ENCODE assay signal across 7 cellular contexts in genomic region chr17:50783193-50783660, GRCh38. TPM values are rescaled to one million over a fixed set of nuclear protein-coding genes. Genes with fewer than 3 reads are reported as not detected.
A peak's percentile ranks its signal among the peaks of the same experiment; 100 is the strongest.
DNase-seq lines count a peak whose midpoint lies in the region; ATAC-seq and TF ChIP-seq lines count a peak whose summit lies in the region.

No MANE protein-coding gene starts in this region.

- 25 to 26% methylated on average over 7 of the region's 7 CpGs for WGBS in testis, 2 donors

- TF ChIP-seq POLR2A in NB4 (IDR thresholded peaks at IDR 0.05; ENCODE audit: extremely low read depth, insufficient read length) (no peak), testis (IDR thresholded peaks at IDR 0.05) (no peak)

- peak; percentile 79 for ATAC-seq in GM18868 (IDR thresholded peaks at IDR 0.05; ENCODE audit: unreplicated experiment)
- ATAC-seq in foreskin keratinocyte: peak; percentile 83

- H3K27me3 ChIP-seq in SJSA1 (replicated peaks) (no peaks in the 10 kb centered on the region), foreskin keratinocyte (no peaks in the 10 kb centered on the region), testis (no peaks in the 10 kb centered on the region)

- H3K4me3 ChIP-seq in NB4 (ENCODE audit: low read depth, low read length) (no peak overlapping the region), SJSA1 (no peak overlapping the region), testis (no peak overlapping the region)

- H3K27ac ChIP-seq in SJSA1: no peak overlapping the region
- no peak overlapping the region for H3K27ac ChIP-seq in foreskin keratinocyte
- H3K27ac ChIP-seq in testis: no peak overlapping the region

- H3K4me1 ChIP-seq in SJSA1 (replicated peaks) (no peaks in the 10 kb centered on the region), foreskin keratinocyte (peaks cover 20% of the 10 kb centered on the region), testis (no peaks in the 10 kb centered on the region)

- H3K9me3 ChIP-seq in SJSA1 (replicated peaks) (0 out of 2 replicates have a peak, but pooled peaks cover 3% of the 10 kb centered on the region), testis (no peaks in the 10 kb centered on the region)

- TF ChIP-seq CTCF in NB4 (IDR thresholded peaks at IDR 0.05; ENCODE audit: low read depth, low read length): peak; percentile 94
- peak; percentile 99 for TF ChIP-seq CTCF in foreskin keratinocyte (conservative IDR thresholded peaks at IDR 0.05)
- TF ChIP-seq CTCF in testis (IDR thresholded peaks at IDR 0.05): peak; percentile 97 to 99 (median 98)

- intact Hi-C loops in testis (cut with DNase I; ENCODE audit: low total_unique reads): no loop called here

- peak; percentile 85 for DNase-seq in NB4 (ENCODE audit: low read depth)
- DNase-seq in SJSA1 (ENCODE audit: low read depth in 1 of 2, low spot score in 2 of 2): peak; percentile 82 to 91
- DNase-seq in activated effector memory CD4-positive, alpha-beta T cell treated with anti-CD3 and anti-CD28 coated beads, Interleukin-2, amount 50 U/mL, for 16 hours: peak; percentile 93
- peak; percentile 40 to 66 for DNase-seq in foreskin keratinocyte
- peak; percentile 72 for DNase-seq in occipital lobe (lab: John Stamatoyannopoulos, UW)
- peak; percentile 92 for DNase-seq in testis

- H3K36me3 ChIP-seq in SJSA1 (no peaks in the 10 kb centered on the region), testis (ENCODE audit: low read depth, missing control alignments) (no peaks in the 10 kb centered on the region)

RNA-seq across cellular contexts. Expression of gene ANKRD40CL, which starts 15.9 kb away (rescaled TPM):
- not detected in 2 replicates for total RNA-seq in SJSA1 (2014; rRNA removed; shearing (Covaris generic))
- total RNA-seq in foreskin keratinocyte (not detected in 2 replicates), occipital lobe (not detected), testis (not detected)
- polyA plus RNA-seq in foreskin keratinocyte (not detected in 2 replicates), testis (ENCODE audit: insufficient read depth, low read depth, low replicate concordance) (not detected)

RNA-seq across cellular contexts. Expression of gene WFIKKN2, which starts 52.2 kb away (rescaled TPM):
- total RNA-seq in SJSA1 (2014; rRNA removed; shearing (Covaris generic)): not detected in 2 replicates
- total RNA-seq in foreskin keratinocyte (not detected in 2 replicates), occipital lobe (3.7 TPM), testis (1 to 10 TPM; 3.7 to 7.3 TPM)
- polyA plus RNA-seq in foreskin keratinocyte (not detected in 2 replicates), testis (ENCODE audit: insufficient read depth, low read depth, low replicate concordance) (6.8 TPM)
